28 cellular contexts compared by ENCODE assay signal in the genomic region with DNA sequence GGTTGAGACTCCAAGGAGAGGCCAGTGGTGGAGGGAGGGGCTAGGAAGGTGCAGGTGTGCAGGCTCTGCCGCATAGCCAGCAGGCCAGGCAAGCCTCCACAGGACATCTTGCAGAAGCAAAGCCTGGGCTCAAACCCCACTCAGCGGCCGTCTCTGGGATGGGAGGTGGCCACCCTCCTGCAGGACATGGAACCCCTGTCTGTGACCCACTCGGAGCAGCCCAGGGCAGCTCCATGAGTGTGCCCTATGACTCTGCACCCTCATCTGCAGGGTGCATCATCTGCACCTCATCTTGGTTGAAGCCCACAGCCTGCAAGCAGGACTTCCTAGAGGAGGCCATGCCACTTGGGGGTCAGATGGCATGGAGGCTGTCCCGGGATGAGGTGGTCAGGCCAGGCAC. TPM values are rescaled to one million over a fixed set of nuclear protein-coding genes. Genes with fewer than 3 reads are reported as not detected.
A peak's percentile ranks its signal among the peaks of the same experiment; 100 is the strongest.
DNase-seq lines count a peak whose midpoint lies in the region; ATAC-seq, FAIRE-seq and TF ChIP-seq lines count a peak whose summit lies in the region.
"Had no signal": no experiment of that assay in that cellular context is flagged by ENCODE, and none has a peak within 500 bp of the region (broad histone marks: within the 10 kb centered on the region; RNA-seq: fewer than 3 reads in every experiment).

No MANE protein-coding gene starts in this region.

- H3K27me3 Mint-ChIP-seq in chondrocyte (ENCODE audit: low read depth), result no peaks in the 10 kb centered on the region

- H2BK120ac ChIP-seq in mesendoderm (ENCODE audit: low read depth, low read length), result no peak overlapping the region

- WGBS in A549 (ENCODE audit: missing lambda C conversion rate), result 85% methylated on average over 5 of the region's 5 CpGs
- no CpG with 5 or more reads among the region's 5 CpGs for WGBS in mesendoderm (ENCODE audit: extremely low coverage, insufficient coverage, low lambda C conversion rate)

- no peaks in the 10 kb centered on the region for H3K4me1 Mint-ChIP-seq in chondrocyte (ENCODE audit: low read depth)
- H3K4me1 Mint-ChIP-seq: brain, neural crest cell had no signal

- H3K4me1 ChIP-seq in A549 (no peaks in the 10 kb centered on the region), mesendoderm (ENCODE audit: control insufficient read depth, low read depth, low read length) (no peaks in the 10 kb centered on the region)
- H3K4me1 ChIP-seq: gastrocnemius medialis, suprapubic skin, uterus had no signal

- H3K18ac ChIP-seq in mesendoderm (ENCODE audit: low read length), result no peak overlapping the region

- no peak for TF ChIP-seq EP300 in A549 (IDR thresholded peaks at IDR 0.05)

- DNase-seq in A549 (ENCODE audit: low read depth in 1 of 2, low spot score in 1 of 2), result no peak
- DNase-seq in GM13977 (ENCODE audit: low spot score), result peak; percentile 4
- DNase-seq in chondrocyte (ENCODE audit: low spot score), result peak; percentile 81
- DNase-seq in mesenteric fat pad (ENCODE audit: low spot score), result peak; percentile 87
- DNase-seq in NCI-H2196 treated with DMSO at 0.1 percent for 48 hours (lab: John Stamatoyannopoulos, UW; ENCODE audit: unreplicated experiment), result no peak
- DNase-seq in urothelium cell line (ENCODE audit: low spot score), result no peak
- DNase-seq in mesendoderm, result no peak
- DNase-seq: activated CD4-positive, alpha-beta T cell treated with anti-CD3 and anti-CD28 coated beads, Interleukin-2, amount 50 U/mL, for 1 hour; activated gamma-delta T cell; EL; gastrocnemius medialis; HCEC 1CT; hypothalamus; left ventricle myocardium superior; NCI-H1048; NCI-H187 treated with DMSO at 0.1 percent for 48 hours; NCI-H526; uterus had no signal

- no peak for TF ChIP-seq CTCF in A549 (IDR thresholded peaks at IDR 0.05)
- no peak for TF ChIP-seq CTCF in GM13977 (IDR thresholded peaks at IDR 0.05; ENCODE audit: extremely low read depth, insufficient read depth, missing control alignments)
- TF ChIP-seq CTCF in chondrocyte (IDR thresholded peaks at IDR 0.05), result no peak

- POLR2A ChIA-PET in A549 (lab: Yijun Ruan, JAX), result no interaction called here

- peaks cover under 1% of the 10 kb centered on the region; the same call in 1 of the 3 replicates for H3K9me3 ChIP-seq in A549
- H3K9me3 ChIP-seq: gastrocnemius medialis had no signal

- no peak for TF ChIP-seq POLR2A in A549 (IDR thresholded peaks at IDR 0.05; ENCODE audit: low read length)

- no peak for TF ChIP-seq RAD21 in A549 (conservative IDR thresholded peaks at IDR 0.05 in 1 of 2, IDR thresholded peaks at IDR 0.05 in 1 of 2)

- no peak overlapping the region for H3K4me3 ChIP-seq in A549
- no peak overlapping the region for H3K4me3 ChIP-seq in mesendoderm (ENCODE audit: low read length)
- H3K4me3 ChIP-seq: gastrocnemius medialis, SK-N-MC, suprapubic skin, uterus had no signal

- H3K27me3 ChIP-seq in mesendoderm (ENCODE audit: insufficient read depth, low read length, poor library complexity), result no peaks in the 10 kb centered on the region
- H3K27me3 ChIP-seq: gastrocnemius medialis, suprapubic skin, uterus had no signal

- no peak overlapping the region for H4K8ac ChIP-seq in mesendoderm (ENCODE audit: low read depth, low read length)

- H3K79me2 ChIP-seq in mesendoderm (ENCODE audit: control insufficient read depth, insufficient read depth, low read length), result no peaks in the 10 kb centered on the region

- no peak overlapping the region for H3K4me2 ChIP-seq in A549
- H3K4me2 ChIP-seq in mesendoderm (ENCODE audit: low read length), result no peak overlapping the region

- H2BK5ac ChIP-seq in mesendoderm (ENCODE audit: low read length), result no peak overlapping the region

- CTCF ChIA-PET in A549 (lab: Yijun Ruan, JAX), result no interaction called here

- H3K36me3 Mint-ChIP-seq in chondrocyte (ENCODE audit: low read depth), result peaks cover 1% of the 10 kb centered on the region
- H3K36me3 Mint-ChIP-seq: brain had no signal

- no peak overlapping the region for H3K56ac ChIP-seq in mesendoderm (ENCODE audit: low read length)

- no peak overlapping the region for H3K4ac ChIP-seq in mesendoderm (ENCODE audit: low read depth, low read length)

- H3K27ac Mint-ChIP-seq in chondrocyte (ENCODE audit: unreplicated experiment), result no peak overlapping the region
- H3K27ac Mint-ChIP-seq: brain had no signal

- peak; percentile 25 to 33; a peak in 3 of 6 replicates for ATAC-seq in A549
- ATAC-seq: gastrocnemius medialis, left ventricle myocardium superior had no signal

- no peak overlapping the region for H2AK5ac ChIP-seq in mesendoderm (ENCODE audit: low read length)

- in situ Hi-C loops in GM13977 (cut with MboI; ENCODE audit: low pct_unique_long_range_greater_than_20kb, low sequenced_read_pairs, unreplicated experiment), result no loop called here

- H3K9me3 Mint-ChIP-seq in chondrocyte (ENCODE audit: low read depth), result no peaks in the 10 kb centered on the region
- H3K9me3 Mint-ChIP-seq: neural crest cell had no signal

- H4K5ac ChIP-seq in mesendoderm (ENCODE audit: low read length), result no peak overlapping the region

- no peaks in the 10 kb centered on the region for H3K79me1 ChIP-seq in mesendoderm (ENCODE audit: low read length)

- FAIRE-seq in A549 (lab: Jason Lieb, UNC) (no peak), urothelium cell line (lab: Jason Lieb, UNC) (no peak)
- FAIRE-seq: colon, D721Med, GM19239, islet of Langerhans, RCC 7860 had no signal

- H3K23ac ChIP-seq in mesendoderm (ENCODE audit: low read length), result no peak overlapping the region

- H3K27ac ChIP-seq in A549, result no peak overlapping the region
- no peak overlapping the region for H3K27ac ChIP-seq in mesendoderm (ENCODE audit: low read depth, low read length)
- H3K27ac ChIP-seq: gastrocnemius medialis, HL-60, SK-N-MC, suprapubic skin, uterus had no signal

- no peaks in the 10 kb centered on the region for H3K36me3 ChIP-seq in mesendoderm (ENCODE audit: control insufficient read depth, insufficient read depth, low read length)
- H3K36me3 ChIP-seq: gastrocnemius medialis, suprapubic skin, uterus had no signal

- H3K4me3 Mint-ChIP-seq in chondrocyte (ENCODE audit: unreplicated experiment), result no peak overlapping the region
- H3K4me3 Mint-ChIP-seq: brain, neural crest cell had no signal

- no peak overlapping the region for H2BK15ac ChIP-seq in mesendoderm (replicated peaks; ENCODE audit: low read depth)

- H3K9ac ChIP-seq in mesendoderm (ENCODE audit: low read length), result no peak overlapping the region

TF ChIP-seq in A549, 52 proteins besides CTCF, POLR2A, EP300 and RAD21:
- TF ChIP-seq RARB (CRISPR knock-in tag; IDR thresholded peaks at IDR 0.05) (no peak), MAZ (IDR thresholded peaks at IDR 0.05; ENCODE audit: borderline replicate concordance, low read depth, low read length) (no peak), JUNB (IDR thresholded peaks at IDR 0.05) (no peak), BHLHE40 (IDR thresholded peaks at IDR 0.05; ENCODE audit: low read depth, low read length) (no peak), GATA3 (IDR thresholded peaks at IDR 0.05; ENCODE audit: borderline replicate concordance) (no peak), ELK1 (IDR thresholded peaks at IDR 0.05; ENCODE audit: low read depth, low read length) (no peak), CBX8 (IDR thresholded peaks at IDR 0.05) (no peak), PHF8 (IDR thresholded peaks at IDR 0.05; ENCODE audit: borderline replicate concordance, low read depth) (no peak)
TF ChIP-seq in A549: peak in this region for 0.

RNA-seq across cellular contexts. Expression of gene GPC1, which starts 46.3 kb away (rescaled TPM):
- polyA plus RNA-seq in A549 (2011; rRNA removed) (19.8 and 22.7 TPM in 2 replicates), A549 (2017; fragmentation: RNase III; extraction: RNeasy Plus Mini Kit Qiagen cat#74134 plus additional on column Dnase treatment) (93.5 to 107 TPM (median 97.7 TPM) in 3 replicates)
- polyA plus RNA-seq in A549 (2012; cell fraction: cytosol; rRNA removed), result 75.3 and 114 TPM in 2 replicates
- polyA plus RNA-seq in A549 (2012; cell fraction: nucleus; rRNA removed), result 235 and 362 TPM in 2 replicates
- 19.8 and 36.6 TPM in 2 replicates for polyA minus RNA-seq in A549 (2011; rRNA and poly(A)+ RNA removed)
- total RNA-seq in chondrocyte (261 to 354 TPM (median 264 TPM) in 3 replicates), mesenteric fat pad (82.5 TPM)
- polyA plus RNA-seq in mesendoderm (2013, experiment 1 of 2), result 13.5 TPM
- polyA plus RNA-seq in mesendoderm (2013, experiment 2 of 2), result 14.4 TPM

Comparison
In these comparisons a context has a peak if more than half of its experiments do, and no peak if none do; other contexts are left out.
1. DNase-seq: peak in GM13977 (single experiment), chondrocyte (single experiment) and mesenteric fat pad (single experiment); none in A549 (0 of 2), NCI-H2196 treated with DMSO at 0.1 percent for 48 hours (single experiment), urothelium cell line (single experiment) and mesendoderm (single experiment).